ENCODE assay signal across 22 cellular contexts in genomic region chr17:65712383-65713267, GRCh38.
DNase-seq lines count a peak whose midpoint lies in the region; ATAC-seq, FAIRE-seq and TF ChIP-seq lines count a peak whose summit lies in the region.
"Had no signal": no experiment of that assay in that cellular context is flagged by ENCODE, and none has a peak within 500 bp of the region (broad histone marks: within the 10 kb centered on the region; RNA-seq: fewer than 3 reads in every experiment).

No MANE protein-coding gene starts in this region.

- ATAC-seq in HepG2 (no peak), thoracic aorta (ENCODE audit: insufficient number of reproducible peaks, low FRiP score, low read depth) (no peak)
- ATAC-seq: gastrocnemius medialis had no signal

- H3K4me2 ChIP-seq in HepG2 (ENCODE audit: low read depth, low read length): peak overlapping the region; percentile 11; the same call in 1 of the 2 replicates

- no peak for TF ChIP-seq EP300 in HepG2 (IDR thresholded peaks at IDR 0.05; ENCODE audit: low read depth in 2 of 2, low read length in 2 of 2)
- TF ChIP-seq EP300 in HepG2 (CRISPR knock-in tag; IDR thresholded peaks at IDR 0.05; ENCODE audit: borderline replicate concordance): no peak

- no peak for TF ChIP-seq RAD21 in HepG2 (CRISPR knock-in tag; IDR thresholded peaks at IDR 0.05)

- DNase-seq in HTR-8/SVneo (ENCODE audit: insufficient read length, low spot score): no peak
- DNase-seq in amniotic epithelial cell (ENCODE audit: low read depth): peak; percentile 79
- no peak for DNase-seq in HepG2 (ENCODE audit: low spot score)
- DNase-seq in thoracic aorta (ENCODE audit: low spot score): no peak
- no peak for DNase-seq in activated CD4-positive, alpha-beta T cell treated with anti-CD3 and anti-CD28 coated beads for 4 hours
- DNase-seq in COLO829 (ENCODE audit: low spot score): no peak
- DNase-seq in SIG-M5 (lab: John Stamatoyannopoulos, UW): no peak
- DNase-seq in cardiac septum (ENCODE audit: low spot score): no peak
- DNase-seq: activated B cell treated with CpG ODN at 0.5 μM for 24 hours; CD4-positive, alpha-beta T cell; DMS 273 treated with DMSO at 0.1 percent for 48 hours; erythroblast; gastrocnemius medialis; KBM-7; NCI-H1436; NCI-H524 treated with DMSO at 0.1 percent for 48 hours; substantia nigra; T-helper 9 cell had no signal

- no TSS peak for BruUV-seq in HepG2 (replicated peaks; lab: Mats Ljungman, UMichigan)

- FAIRE-seq in HTR-8/SVneo (lab: Jason Lieb, UNC) (peak; percentile 38), HepG2 (lab: Jason Lieb, UNC) (no peak)
- FAIRE-seq: keratinocyte had no signal

- H3K27ac ChIP-seq in HepG2 (ENCODE audit: extremely low read length, insufficient read depth, low read length) (no peak overlapping the region), thoracic aorta (no peak overlapping the region)
- H3K27ac ChIP-seq: gastrocnemius medialis, RWPE1 had no signal

- H3K79me2 ChIP-seq in HepG2 (ENCODE audit: insufficient read depth, low read length): no peaks in the 10 kb centered on the region

- H3K4me3 ChIP-seq in HepG2 (replicated peaks in 1 of 3; ENCODE audit: insufficient read depth in 1 of 3, low read depth in 2 of 3, low read length in 3 of 3) (no peak overlapping the region), thoracic aorta (peak overlapping the region; percentile 57)
- H3K4me3 ChIP-seq: gastrocnemius medialis, HAP-1, lung had no signal

- TF ChIP-seq CTCF in HepG2 (CRISPR knock-in tag; IDR thresholded peaks at IDR 0.05) (no peak), thoracic aorta (IDR thresholded peaks at IDR 0.05) (no peak)

- POLR2A ChIA-PET in HepG2 (lab: Yijun Ruan, JAX): no interaction called here

- H3K27me3 ChIP-seq in HepG2 (ENCODE audit: control insufficient read depth in 1 of 2, insufficient read depth in 2 of 2, low read length in 2 of 2) (no peaks in the 10 kb centered on the region), thoracic aorta (replicated peaks; ENCODE audit: insufficient read depth) (no peaks in the 10 kb centered on the region)
- H3K27me3 ChIP-seq: gastrocnemius medialis had no signal

- in situ Hi-C loops in HepG2 (cut with HindIII; ENCODE audit: extremely low pct_ligation_motif_present, low pct_unique_long_range_greater_than_20kb): no loop called here

- no peak overlapping the region for H2AFZ ChIP-seq in HepG2 (ENCODE audit: low read length)

- H3K9me3 ChIP-seq in HepG2 (ENCODE audit: low read length) (no peaks in the 10 kb centered on the region), thoracic aorta (no peaks in the 10 kb centered on the region)
- H3K9me3 ChIP-seq: gastrocnemius medialis, HAP-1 had no signal

- intact Hi-C loops in HepG2 (cut with micrococcal nuclease; ENCODE audit: unreplicated experiment) (no loop called here), cardiac septum (cut with DNase I) (no loop called here)

- H3K4me1 ChIP-seq in HepG2 (ENCODE audit: insufficient read depth, low read length) (peaks cover 18% of the 10 kb centered on the region), thoracic aorta (ENCODE audit: control insufficient read depth in 1 of 2, low read depth in 2 of 2) (peaks cover 0 to 15% of the 10 kb centered on the region in 2 donors)
- H3K4me1 ChIP-seq: gastrocnemius medialis, HAP-1 had no signal

- no peaks in the 10 kb centered on the region for H4K20me1 ChIP-seq in HepG2 (ENCODE audit: insufficient read depth, low read length)

- no peaks in the 10 kb centered on the region for H3K36me3 ChIP-seq in HepG2 (replicated peaks in 1 of 2; ENCODE audit: control insufficient read depth in 1 of 2, insufficient read depth in 2 of 2, low read length in 2 of 2)
- no peaks in the 10 kb centered on the region for H3K36me3 ChIP-seq in thoracic aorta
- H3K36me3 ChIP-seq: gastrocnemius medialis, HAP-1 had no signal

- no peak for TF ChIP-seq POLR2A in HepG2 (IDR thresholded peaks at IDR 0.05; ENCODE audit: insufficient read depth in 1 of 2, low read depth in 2 of 2, low read length in 2 of 2)

- no peak overlapping the region for H3K9ac ChIP-seq in HepG2 (ENCODE audit: insufficient read depth, low read depth, low read length)

- WGBS in HepG2 (ENCODE audit: low lambda C conversion rate): 88% methylated on average over 9 of the region's 9 CpGs

- CTCF ChIA-PET in HepG2 (lab: Yijun Ruan, JAX; ENCODE audit: low intra/inter-chr PET ratio, low total read pairs): no interaction called here

TF ChIP-seq in HepG2, 621 proteins besides CTCF, POLR2A, EP300 and RAD21:
- TF ChIP-seq BCL6 (CRISPR knock-in tag; IDR thresholded peaks at IDR 0.05) (peak; percentile 34; the same call in 1 of the 2 replicates), ZSCAN22 (CRISPR knock-in tag; IDR thresholded peaks at IDR 0.05) (no peak)
TF ChIP-seq in HepG2: peak in this region for 1.
